Comparison of ENCODE assay signal across 8 cellular contexts in genomic region chr1:153957744-153958110, GRCh38. TPM values are rescaled to one million over a fixed set of nuclear protein-coding genes. Genes with fewer than 3 reads are reported as not detected.
DNase-seq lines count a peak whose midpoint lies in the region; ATAC-seq and TF ChIP-seq lines count a peak whose summit lies in the region.

No MANE protein-coding gene starts in this region.

- H3K14ac ChIP-seq in neuronal stem cell (ENCODE audit: low read length): peak overlapping the region; percentile 72

- H3K18ac ChIP-seq in neuronal stem cell (ENCODE audit: low read length): peak overlapping the region; percentile 97

- WGBS in neuronal stem cell (ENCODE audit: extremely low coverage in 2 of 2, insufficient read length in 2 of 2, insufficient replicate concordance in 1 of 2), 2 donors: no CpG with 5 or more reads among the region's 13 CpGs

- H3K4me2 ChIP-seq in neuronal stem cell (ENCODE audit: insufficient read depth, low read length, poor library complexity, severe bottlenecking): peak overlapping the region; percentile 56

- H3K4ac ChIP-seq in neuronal stem cell (ENCODE audit: low read length): no peak overlapping the region

- no peaks in the 10 kb centered on the region for H3K27me3 ChIP-seq in neuronal stem cell (ENCODE audit: control insufficient read depth in 3 of 3, insufficient read depth in 3 of 3, low read depth in 1 of 3, low read length in 3 of 3)

- H3K23ac ChIP-seq in neuronal stem cell (ENCODE audit: low read depth, low read length, poor library complexity): peak overlapping the region; percentile 95

- no peak overlapping the region for H4K8ac ChIP-seq in neuronal stem cell (ENCODE audit: low read depth, low read length)

- H3K36me3 ChIP-seq in neuronal stem cell (replicated peaks in 1 of 2; ENCODE audit: control insufficient read depth in 2 of 2, insufficient read depth in 2 of 2, low read length in 2 of 2): peaks cover 20 to 53% of the 10 kb centered on the region in 2 donors

- no peak overlapping the region for H2BK15ac ChIP-seq in neuronal stem cell (ENCODE audit: low read length)

- no peak overlapping the region for H2BK5ac ChIP-seq in neuronal stem cell (ENCODE audit: low read length)

- H4K91ac ChIP-seq in neuronal stem cell (ENCODE audit: low read depth, low read length, poor library complexity): no peak overlapping the region

- peaks cover 18% of the 10 kb centered on the region for H3K79me1 ChIP-seq in neuronal stem cell (ENCODE audit: low read depth, low read length)

- TF ChIP-seq CTCF in WI38 (IDR thresholded peaks at IDR 0.05; ENCODE audit: low read depth, low read length) (no peak), epithelial cell of proximal tubule (conservative IDR thresholded peaks at IDR 0.05; ENCODE audit: low read depth, low read length) (no peak)

- H3K4me1 ChIP-seq in neuronal stem cell (ENCODE audit: control insufficient read depth in 2 of 2, insufficient read depth in 1 of 2, low read depth in 1 of 2, low read length in 2 of 2): peaks cover 21 to 25% of the 10 kb centered on the region in 2 donors

- H2AFZ ChIP-seq in neuronal stem cell (ENCODE audit: low read length): peak overlapping the region; percentile 90

- no peaks in the 10 kb centered on the region for H3K9me3 ChIP-seq in neuronal stem cell (replicated peaks in 1 of 2; ENCODE audit: control insufficient read depth in 2 of 2, insufficient read depth in 1 of 2, low read depth in 1 of 2, low read length in 2 of 2)

- peak overlapping the region; percentile 88 for H3K27ac ChIP-seq in neuronal stem cell (replicated peaks; ENCODE audit: low read length)

- peak; percentile 11 for ATAC-seq in HG03175 (IDR thresholded peaks at IDR 0.05; ENCODE audit: unreplicated experiment)

- H2AK5ac ChIP-seq in neuronal stem cell (ENCODE audit: low read depth, low read length): no peak overlapping the region

- no peak overlapping the region for H2BK12ac ChIP-seq in neuronal stem cell (ENCODE audit: low read length)

- peak overlapping the region; percentile 94 for H3K9ac ChIP-seq in neuronal stem cell (ENCODE audit: low read depth, low read length, poor library complexity)

- peak; percentile 54 for DNase-seq in stimulated activated CD4-positive, alpha-beta T cell treated with anti-CD3 and anti-CD28 coated beads, Interleukin-15, amount 100 ng/mL, for 24 hours
- no peak for DNase-seq in stimulated activated CD4-positive, alpha-beta T cell treated with anti-CD3 and anti-CD28 coated beads, Interleukin-12 subunit alpha, Interleukin-12 subunit beta, amount 100 ng/mL, for 4 hours
- DNase-seq in epithelial cell of proximal tubule (ENCODE audit: low read depth): no peak
- no peak for DNase-seq in neuronal stem cell (ENCODE audit: low spot score)
- DNase-seq in superior temporal gyrus (ENCODE audit: extremely low spot score): no peak
- no peak for DNase-seq in occipital lobe (lab: John Stamatoyannopoulos, UW)

- peak overlapping the region; percentile 95 for H3K4me3 ChIP-seq in WI38 (ENCODE audit: low read depth, low read length)
- peak overlapping the region; percentile 96 for H3K4me3 ChIP-seq in epithelial cell of proximal tubule (ENCODE audit: low read depth, low read length)
- H3K4me3 ChIP-seq in neuronal stem cell (ENCODE audit: low read length in 2 of 2): peak overlapping the region; percentile 88 to 97

- H2BK120ac ChIP-seq in neuronal stem cell (ENCODE audit: low read depth, low read length): no peak overlapping the region

RNA-seq across cellular contexts. Expression of gene CRTC2, which starts 0.7 kb away (rescaled TPM):
- total RNA-seq in epithelial cell of proximal tubule: 20.2 and 24.6 TPM in 2 replicates
- polyA plus RNA-seq in neuronal stem cell (2013, experiment 1 of 2): 22.5 TPM
- polyA plus RNA-seq in neuronal stem cell (2013, experiment 2 of 2): 21.8 TPM
- total RNA-seq in occipital lobe: 2.8 TPM

RNA-seq across cellular contexts. Expression of gene SLC39A1, which starts 5.6 kb away (rescaled TPM):
- total RNA-seq in epithelial cell of proximal tubule: 107 and 145 TPM in 2 replicates
- polyA plus RNA-seq in neuronal stem cell (2013, experiment 1 of 2): 83.0 TPM
- polyA plus RNA-seq in neuronal stem cell (2013, experiment 2 of 2): 80.7 TPM
- 30.9 TPM for total RNA-seq in occipital lobe

RNA-seq across cellular contexts. Expression of gene CREB3L4, which starts 10.0 kb away (rescaled TPM):
- total RNA-seq in epithelial cell of proximal tubule (10.7 and 15.3 TPM in 2 replicates), occipital lobe (7.2 TPM)
- polyA plus RNA-seq in neuronal stem cell (2013, experiment 1 of 2): 14.4 TPM
- 14.5 TPM for polyA plus RNA-seq in neuronal stem cell (2013, experiment 2 of 2)

RNA-seq across cellular contexts. Expression of gene DENND4B, which starts 11.2 kb away (rescaled TPM):
- 19.1 and 42.5 TPM in 2 replicates for total RNA-seq in epithelial cell of proximal tubule
- 10.8 TPM for polyA plus RNA-seq in neuronal stem cell (2013, experiment 1 of 2)
- polyA plus RNA-seq in neuronal stem cell (2013, experiment 2 of 2): 10.8 TPM
- 11.9 TPM for total RNA-seq in occipital lobe

RNA-seq across cellular contexts. Expression of gene JTB, which starts 19.7 kb away (rescaled TPM):
- total RNA-seq in epithelial cell of proximal tubule (170 and 314 TPM in 2 replicates), occipital lobe (43.0 TPM)
- polyA plus RNA-seq in neuronal stem cell (2013, experiment 1 of 2): 64.0 TPM
- 61.0 TPM for polyA plus RNA-seq in neuronal stem cell (2013, experiment 2 of 2)
